ENCODE assay signal across 20 cellular contexts in the genomic region with DNA sequence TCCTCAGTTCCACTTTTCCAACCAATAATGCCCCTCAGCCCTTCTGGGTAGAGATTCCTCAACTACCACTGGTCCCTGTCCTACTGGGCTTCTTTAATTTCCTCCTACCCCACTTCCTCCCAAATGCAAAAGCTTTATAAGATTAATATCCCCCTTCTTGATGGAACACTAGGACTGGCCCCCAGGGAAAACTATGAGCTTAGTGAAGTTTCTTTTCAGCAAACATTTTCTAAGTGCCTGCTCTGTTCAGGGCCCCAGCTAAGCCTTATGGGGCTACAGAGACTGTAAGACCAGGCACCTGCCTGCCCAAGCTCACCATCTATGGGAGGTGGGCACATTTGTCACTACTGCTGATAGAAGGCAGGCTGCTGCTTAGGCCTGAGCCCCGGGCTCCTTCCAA.
DNase-seq lines count a peak whose midpoint lies in the region; ATAC-seq and TF ChIP-seq lines count a peak whose summit lies in the region.
"Had no signal": no experiment of that assay in that cellular context is flagged by ENCODE, and none has a peak within 500 bp of the region (broad histone marks: within the 10 kb centered on the region; RNA-seq: fewer than 3 reads in every experiment).

No MANE protein-coding gene starts in this region.

- H3K18ac ChIP-seq in IMR-90 (ENCODE audit: low read depth, low read length) = no peak overlapping the region

- no peak overlapping the region for H3K14ac ChIP-seq in IMR-90 (replicated peaks; ENCODE audit: low read depth, low read length)

- ATAC-seq in IMR-90 (ENCODE audit: low read depth) (no peak), sciatic nerve (no peak), HG03139 (IDR thresholded peaks at IDR 0.05; ENCODE audit: unreplicated experiment) (no peak), GM21367 (IDR thresholded peaks at IDR 0.05; ENCODE audit: unreplicated experiment) (no peak)

- no CpG with 5 or more reads among the region's 1 CpG for WGBS in IMR-90 (ENCODE audit: extremely low coverage in 2 of 2, insufficient read length in 1 of 2), 2 experiments

- no peak overlapping the region for H4K5ac ChIP-seq in IMR-90 (ENCODE audit: low read depth, low read length)

- H2BK5ac ChIP-seq in IMR-90 (ENCODE audit: low read depth, low read length, poor library complexity, severe bottlenecking) = no peak overlapping the region

- H3K4ac ChIP-seq in IMR-90 (ENCODE audit: low read depth, low read length) = no peak overlapping the region

- POLR2A ChIA-PET in A673 (lab: Charles Lee; ENCODE audit: low non-redundant PET) = interaction anchor here (0.5 to 0.6 kb wide), 2 partner anchors 70 to 714 kb away, joined by 3 read pairs; no protein-coding TSS in a partner anchor
- POLR2A ChIA-PET in IMR-90 (lab: Charles Lee; ENCODE audit: unreplicated experiment) = interaction anchor here (0.5 kb wide), 1 partner anchor 39 kb away, joined by 4 read pairs; no protein-coding TSS in a partner anchor

- DNase-seq in A673 (ENCODE audit: low spot score) = peak; percentile 83
- no peak for DNase-seq in IMR-90
- DNase-seq in sciatic nerve (ENCODE audit: low spot score) = peak; percentile 18
- no peak for DNase-seq in foreskin fibroblast
- DNase-seq: C1 segment of cervical spinal cord; CD4-positive, alpha-beta memory T cell; COR-L47; DMS53; EL; GDM1; HFFc6; KBM-7; NCI-H1694; NCI-H2029 treated with DMSO at 0.1 percent for 48 hours; NCI-H446 treated with DMSO at 0.1 percent for 48 hours; RPMI8226; SHP77 had no signal

- in situ Hi-C loops in IMR-90 (cut with MboI; ENCODE audit: low sequenced_read_pairs) = no loop called here

- TF ChIP-seq POLR2A in IMR-90 (IDR thresholded peaks at IDR 0.05; ENCODE audit: low read depth, low read length) = no peak

- peaks cover 42% of the 10 kb centered on the region for H3K4me1 ChIP-seq in A673 (ENCODE audit: insufficient read depth, low read length, poor library complexity, severe bottlenecking)
- peaks cover 9% of the 10 kb centered on the region for H3K4me1 ChIP-seq in IMR-90 (ENCODE audit: control insufficient read depth, insufficient read depth, low read length)
- H3K4me1 ChIP-seq in iPS-20b (ENCODE audit: insufficient read depth, low read length) = peaks cover 19% of the 10 kb centered on the region; the same call in 1 of the 2 replicates

- H3K36me3 ChIP-seq in A673 (ENCODE audit: insufficient read depth, low read length, poor library complexity, severe bottlenecking) (no peaks in the 10 kb centered on the region), IMR-90 (ENCODE audit: control insufficient read depth, insufficient read depth, low read length) (no peaks in the 10 kb centered on the region), iPS-20b (ENCODE audit: insufficient read depth, low read depth, low read length) (no peaks in the 10 kb centered on the region)

- H3K9me3 ChIP-seq in A673 (ENCODE audit: low read depth, low read length, poor library complexity, severe bottlenecking) (no peaks in the 10 kb centered on the region), IMR-90 (ENCODE audit: control insufficient read depth, insufficient read depth, low read length) (no peaks in the 10 kb centered on the region), iPS-20b (ENCODE audit: insufficient read depth, low read depth, low read length) (no peaks in the 10 kb centered on the region)

- no peak overlapping the region for H2AFZ ChIP-seq in IMR-90 (replicated peaks; ENCODE audit: low read length, poor library complexity)

- no peak overlapping the region for H2BK20ac ChIP-seq in IMR-90 (ENCODE audit: low read depth, low read length)

- CTCF ChIA-PET in A673 (lab: Charles Lee) = no interaction called here
- CTCF ChIA-PET in IMR-90 (lab: Yijun Ruan, JAX) = interaction anchor here (0.7 to 0.8 kb wide), 2 partner anchors 134 to 831 kb away, joined by 3 read pairs; no protein-coding TSS in a partner anchor

- intact Hi-C loops in A673 (cut with micrococcal nuclease; ENCODE audit: unreplicated experiment) = no loop called here
- intact Hi-C loops in IMR-90 (cut with micrococcal nuclease) = no loop called here
- intact Hi-C loops in sciatic nerve (cut with DNase I) = no loop called here

- no peak overlapping the region for H2BK120ac ChIP-seq in IMR-90 (ENCODE audit: low read depth, low read length)

- 0 out of 2 replicates have a peak overlapping the region, but pooled peaks have one; percentile 3 for H3K4me2 ChIP-seq in IMR-90 (ENCODE audit: low read depth, low read length)

- no peak overlapping the region for H4K8ac ChIP-seq in IMR-90 (ENCODE audit: low read depth in 2 of 2, low read length in 2 of 2)

- peak overlapping the region; percentile 16 for H3K4me3 ChIP-seq in A673 (ENCODE audit: low read depth, low read length, poor library complexity, severe bottlenecking)
- no peak overlapping the region for H3K4me3 ChIP-seq in IMR-90 (ENCODE audit: insufficient read depth, low read depth, low read length)
- peak overlapping the region; percentile 18; the same call in 1 of the 2 replicates for H3K4me3 ChIP-seq in iPS-20b (ENCODE audit: low read length)
- no peak overlapping the region for H3K4me3 ChIP-seq in foreskin fibroblast (ENCODE audit: low read depth in 1 of 2, low read length in 2 of 2)

- BruUV-seq in A673 (replicated peaks; lab: Mats Ljungman, UMichigan) (no TSS peak), IMR-90 (replicated peaks; lab: Mats Ljungman, UMichigan) (no TSS peak)

- H3K27ac ChIP-seq in A673 (ENCODE audit: low read depth, low read length, poor library complexity, severe bottlenecking) (peak overlapping the region; percentile 81), IMR-90 (ENCODE audit: insufficient read depth, low read length) (no peak overlapping the region), iPS-20b (ENCODE audit: low read length) (no peak overlapping the region)

- H4K20me1 ChIP-seq in IMR-90 (ENCODE audit: insufficient read depth, low read length) = no peaks in the 10 kb centered on the region

- TF ChIP-seq CTCF in A673 (conservative IDR thresholded peaks at IDR 0.05; ENCODE audit: low read depth, low read length) (no peak), IMR-90 (conservative IDR thresholded peaks at IDR 0.05; ENCODE audit: low read depth, low read length) (no peak), foreskin fibroblast (IDR thresholded peaks at IDR 0.05; ENCODE audit: low read depth, low read length) (no peak)

- no peak for TF ChIP-seq RAD21 in IMR-90 (IDR thresholded peaks at IDR 0.05; ENCODE audit: low read length)

- no peak overlapping the region; the same call in 1 of the 2 replicates for H4K91ac ChIP-seq in IMR-90 (ENCODE audit: insufficient read depth, low read depth, low read length)

- no peak overlapping the region for H3K23ac ChIP-seq in IMR-90 (ENCODE audit: low read depth, low read length)

- H3K9ac ChIP-seq in IMR-90 (ENCODE audit: low read depth, low read length) (no peak overlapping the region), iPS-20b (ENCODE audit: low read depth, low read length) (no peak overlapping the region)

- H3K27me3 ChIP-seq in A673 (replicated peaks; ENCODE audit: insufficient read depth, low read depth, low read length, poor library complexity) = no peaks in the 10 kb centered on the region
- H3K27me3 ChIP-seq in IMR-90 (ENCODE audit: control insufficient read depth, insufficient read depth, low read length) = peaks cover 34% of the 10 kb centered on the region
- H3K27me3 ChIP-seq in iPS-20b (ENCODE audit: insufficient read depth, low read length) = peaks cover 5% of the 10 kb centered on the region

- H2AK9ac ChIP-seq in IMR-90 (replicated peaks; ENCODE audit: low read depth, low read length, poor library complexity) = no peak overlapping the region

- no peaks in the 10 kb centered on the region for H3K9me1 ChIP-seq in IMR-90 (ENCODE audit: insufficient read depth, low read length)

- H2BK15ac ChIP-seq in IMR-90 (ENCODE audit: low read depth, low read length) = no peak overlapping the region

- dilution Hi-C loops in IMR-90 (cut with HindIII; ENCODE audit: low sequenced_read_pairs, unreplicated experiment) = no loop called here

- no peak overlapping the region for H3K56ac ChIP-seq in IMR-90 (ENCODE audit: extremely low read depth, insufficient read depth, low read length)

- H3K79me1 ChIP-seq in IMR-90 (ENCODE audit: low read depth in 1 of 2, low read length in 2 of 2) = no peaks in the 10 kb centered on the region

- no peak overlapping the region for H2AK5ac ChIP-seq in IMR-90 (ENCODE audit: low read depth, low read length)

TF ChIP-seq in IMR-90, 13 proteins besides CTCF, POLR2A, EP300 and RAD21:
- no peak for TF ChIP-seq RCOR1 (IDR thresholded peaks at IDR 0.05; ENCODE audit: insufficient replicate concordance, low read length)
- TF ChIP-seq CHD1 (IDR thresholded peaks at IDR 0.05; ENCODE audit: low read depth, low read length) = no peak
- no peak for TF ChIP-seq RFX5 (IDR thresholded peaks at IDR 0.05; ENCODE audit: low read depth, low read length)
- no peak for TF ChIP-seq BHLHE40 (IDR thresholded peaks at IDR 0.05; ENCODE audit: low read depth, low read length)
- no peak for TF ChIP-seq MXI1 (IDR thresholded peaks at IDR 0.05; ENCODE audit: borderline replicate concordance, low read depth, low read length)
- no peak for TF ChIP-seq CEBPB (IDR thresholded peaks at IDR 0.05; ENCODE audit: low read depth, low read length)
- TF ChIP-seq SMC3 (IDR thresholded peaks at IDR 0.05; ENCODE audit: low read depth, low read length) = no peak
- TF ChIP-seq MAZ (IDR thresholded peaks at IDR 0.05; ENCODE audit: borderline replicate concordance, low read depth, low read length) = no peak
- TF ChIP-seq, protein P1, sequence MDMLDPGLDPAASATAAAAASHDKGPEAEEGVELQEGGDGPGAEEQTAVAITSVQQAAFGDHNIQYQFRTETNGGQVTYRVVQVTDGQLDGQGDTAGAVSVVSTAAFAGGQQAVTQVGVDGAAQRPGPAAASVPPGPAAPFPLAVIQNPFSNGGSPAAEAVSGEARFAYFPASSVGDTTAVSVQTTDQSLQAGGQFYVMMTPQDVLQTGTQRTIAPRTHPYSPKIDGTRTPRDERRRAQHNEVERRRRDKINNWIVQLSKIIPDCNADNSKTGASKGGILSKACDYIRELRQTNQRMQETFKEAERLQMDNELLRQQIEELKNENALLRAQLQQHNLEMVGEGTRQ (IDR thresholded peaks at IDR 0.05; ENCODE audit: low read depth, low read length) = no peak
- no peak for TF ChIP-seq NFE2L2 (IDR thresholded peaks at IDR 0.05; ENCODE audit: low read depth, low read length)
- TF ChIP-seq MAFK (IDR thresholded peaks at IDR 0.05; ENCODE audit: low read depth, low read length) = no peak

Comparison
In these comparisons a context has a peak if more than half of its experiments do, and no peak if none do; other contexts are left out.
1. DNase-seq: peak in A673 (single experiment) and sciatic nerve (single experiment); none in IMR-90 (single experiment) and foreskin fibroblast (0 of 2).
2. H3K4me3 ChIP-seq: peak in A673 (single experiment) and iPS-20b (single experiment); none in IMR-90 (single experiment) and foreskin fibroblast (0 of 2).